ENCODE assay signal across 23 cellular contexts in the genomic region with DNA sequence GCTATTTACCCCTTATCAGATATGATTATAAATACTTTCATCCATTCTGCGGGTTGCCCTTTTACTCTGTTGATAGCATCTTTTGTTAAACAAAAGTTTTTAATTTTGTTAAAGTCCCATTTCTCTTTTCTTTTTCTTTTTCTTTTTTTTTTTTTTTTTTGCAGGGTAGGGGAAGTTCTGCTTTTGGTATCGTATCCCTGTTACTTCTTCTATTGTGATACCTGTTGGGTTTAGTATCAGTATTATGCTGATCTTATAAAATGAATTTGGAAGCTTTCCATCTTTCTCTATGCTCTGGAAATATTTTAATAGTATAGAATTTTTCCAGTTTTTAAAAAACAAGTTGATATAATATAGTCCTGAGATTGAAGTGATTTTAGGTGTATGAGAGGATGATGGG.
"Had no signal": no experiment of that assay in that cellular context is flagged by ENCODE, and none has a peak within 500 bp of the region (broad histone marks: within the 10 kb centered on the region; RNA-seq: fewer than 3 reads in every experiment).

No MANE protein-coding gene starts in this region.

- ATAC-seq: natural killer cell; right lobe of liver; stimulated activated memory B cell treated with anti-CD40 and anti-IgM and Interleukin-4, amounts not matched to agents 10 μg/mL and 1 μg/mL and 100 μg/mL, for 72 hours; stimulated activated naive CD8-positive, alpha-beta T cell treated with anti-CD3 and anti-CD28 coated beads, Interleukin-15, amount 100 ng/mL, for 72 hours had no signal

- H2AFZ ChIP-seq: hepatocyte had no signal

- H3K27me3 Mint-ChIP-seq: progenitor cell of endocrine pancreas; stimulated activated memory B cell treated with anti-CD40 and anti-IgM and Interleukin-4, amounts not matched to agents 10 μg/mL and 1 μg/mL and 100 μg/mL, for 72 hours; stimulated activated naive CD8-positive, alpha-beta T cell treated with anti-CD3 and anti-CD28 coated beads, Interleukin-15, amount 100 ng/mL, for 72 hours; type B pancreatic cell had no signal

- H3K4me3 Mint-ChIP-seq: natural killer cell; nephron progenitor cell; stimulated activated memory B cell treated with anti-CD40 and anti-IgM and Interleukin-4, amounts not matched to agents 10 μg/mL and 1 μg/mL and 100 μg/mL, for 72 hours; stimulated activated naive CD8-positive, alpha-beta T cell treated with anti-CD3 and anti-CD28 coated beads, Interleukin-15, amount 100 ng/mL, for 72 hours; type B pancreatic cell had no signal

- H3K36me3 ChIP-seq: ovary, right lobe of liver, uterus had no signal

- H3K36me3 Mint-ChIP-seq: natural killer cell had no signal

- H3K4me1 ChIP-seq: right lobe of liver, uterus had no signal

- H3K9me3 ChIP-seq: left ventricle myocardium inferior, ovary, right atrium auricular region, right lobe of liver, tibial nerve, uterus had no signal

- H3K27ac ChIP-seq: hepatocyte, left ventricle myocardium inferior, ovary, right atrium auricular region, right lobe of liver, tibial nerve, uterus had no signal

- H3K27ac Mint-ChIP-seq: natural killer cell; nephron progenitor cell; progenitor cell of endocrine pancreas; stimulated activated memory B cell treated with anti-CD40 and anti-IgM and Interleukin-4, amounts not matched to agents 10 μg/mL and 1 μg/mL and 100 μg/mL, for 72 hours; type B pancreatic cell had no signal

- H3K9me3 Mint-ChIP-seq: natural killer cell; nephron progenitor cell; stimulated activated memory B cell treated with anti-CD40 and anti-IgM and Interleukin-4, amounts not matched to agents 10 μg/mL and 1 μg/mL and 100 μg/mL, for 72 hours; stimulated activated naive CD8-positive, alpha-beta T cell treated with anti-CD3 and anti-CD28 coated beads, Interleukin-15, amount 100 ng/mL, for 72 hours; type B pancreatic cell had no signal

- H3K27me3 ChIP-seq: hepatocyte, ovary, right atrium auricular region, right lobe of liver, tibial nerve, uterus had no signal

- H3K4me3 ChIP-seq: hepatocyte, left ventricle myocardium inferior, lung, ovary, right atrium auricular region, right lobe of liver, smooth muscle cell, tibial nerve, uterus had no signal

- DNase-seq: islet precursor cell; left ventricle myocardium inferior; midbrain; natural killer cell; nephron progenitor cell; ovary; right lobe of liver; stimulated activated CD4-positive, alpha-beta T cell treated with anti-CD3 and anti-CD28 coated beads, Interleukin-1b, Interleukin-23, amount 100 ng/mL, for 48 hours; stimulated activated CD4-positive, alpha-beta T cell treated with anti-CD3 and anti-CD28 coated beads, Interleukin-2, amount 100 ng/mL, for 48 hours; stimulated activated CD4-positive, alpha-beta T cell treated with anti-CD3 and anti-CD28 coated beads, Interleukin-4, amount 100 ng/mL, for 4 hours; stimulated activated CD8-positive, alpha-beta memory T cell treated with anti-CD3 and anti-CD28 coated beads, Interleukin-4, amount 100 ng/mL, for 48 hours; stimulated activated naive CD4-positive, alpha-beta T cell treated with Interleukin-2 at 50 U/mL for 16 hours; stimulated activated naive CD8-positive, alpha-beta T cell treated with anti-CD3 and anti-CD28 coated beads, Interleukin-15, amount 100 ng/mL, for 72 hours; substantia nigra; uterus had no signal

- H3K4me2 ChIP-seq: hepatocyte, smooth muscle cell had no signal
